Comparison of ENCODE assay signal across 17 cellular contexts in genomic region chr11:86664930-86665329, GRCh38.
"Had no signal": no experiment of that assay in that cellular context is flagged by ENCODE, and none has a peak within 500 bp of the region (broad histone marks: within the 10 kb centered on the region; RNA-seq: fewer than 3 reads in every experiment).

No MANE protein-coding gene starts in this region.

- H3K9me3 ChIP-seq: neutrophil had no signal

- H3K4me3 ChIP-seq: smooth muscle cell had no signal

- H3K27ac ChIP-seq: epithelial cell of prostate, neutrophil had no signal

- H3K36me3 ChIP-seq: neutrophil had no signal

- DNase-seq: activated CD4-positive, alpha-beta T cell treated with anti-CD3 and anti-CD28 coated beads, Interleukin-2, amount 10 ng/mL, durations not matched to agents 7 days and 5 days; activated CD4-positive, CD25-positive, alpha-beta regulatory T cell; activated naive CD4-positive, alpha-beta T cell treated with anti-CD3 and anti-CD28 coated beads, Interleukin-2, amount 50 U/mL, for 16 hours; activated T-cell treated with anti-CD3 and anti-CD28 coated beads for 4 hours; central memory CD4-positive, alpha-beta T cell; effector memory CD4-positive, alpha-beta T cell; hypothalamus; midbrain; naive B cell; posterior cingulate gyrus; right cardiac atrium; substantia nigra; trophoblast cell had no signal

- ATAC-seq: right cardiac atrium; stimulated activated memory B cell treated with anti-CD40 and anti-IgM and Interleukin-4, amounts not matched to agents 10 μg/mL and 1 μg/mL and 100 μg/mL, for 72 hours had no signal
